Comparison of ENCODE assay signal across 28 cellular contexts in the genomic region with DNA sequence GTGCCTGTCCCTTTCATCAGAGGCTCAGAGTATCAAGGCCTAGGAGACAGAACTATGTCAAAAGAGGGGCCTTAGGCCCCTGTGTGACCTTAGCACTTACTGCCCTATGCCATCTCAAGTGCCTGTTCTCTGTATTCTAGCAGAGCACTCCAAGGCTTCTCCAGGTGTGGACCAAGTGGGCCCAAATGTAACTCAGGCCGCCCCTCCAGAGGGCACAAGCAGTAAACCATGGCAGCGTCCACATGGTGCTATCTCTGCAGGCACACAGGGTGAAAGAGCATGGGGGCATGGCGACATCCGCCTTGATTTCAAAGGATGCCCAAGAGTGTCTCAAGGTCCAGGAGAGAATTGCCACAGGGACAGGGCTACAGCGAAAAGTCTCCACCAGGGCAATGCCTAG.
"Had no signal": no experiment of that assay in that cellular context is flagged by ENCODE, and none has a peak within 500 bp of the region (broad histone marks: within the 10 kb centered on the region; RNA-seq: fewer than 3 reads in every experiment).

No MANE protein-coding gene starts in this region.

- H3K27ac ChIP-seq: ovary, parathyroid adenoma, psoas muscle, right lobe of liver, sigmoid colon, stomach, thoracic aorta, tibial artery, transverse colon, vagina had no signal

- H3K27ac Mint-ChIP-seq: naive thymus-derived CD4-positive, alpha-beta T cell; natural killer cell treated with Interleukin-12 subunit alpha and Interleukin-12 subunit beta and Interleukin-15 and Interleukin-18, amount 100 ng/mL, for 72 hours; nephron progenitor cell; progenitor cell of endocrine pancreas; stimulated activated effector memory CD8-positive, alpha-beta T cell treated with anti-CD3 and anti-CD28 coated beads, Interleukin-12 subunit alpha, Interleukin-12 subunit beta, amount 100 ng/mL, for 72 hours; stimulated activated naive B cell treated with anti-CD40 and anti-IgM and Interleukin-4, amounts not matched to agents 10 μg/mL and 1 μg/mL and 100 μg/mL, for 72 hours; stimulated activated naive CD8-positive, alpha-beta T cell treated with anti-CD3 and anti-CD28 coated beads, Interleukin-15, Interleukin-2, amounts not matched to agents 100 ng/mL and 50 ng/mL, for 24 hours; type B pancreatic cell had no signal

- H3K4me3 ChIP-seq: ovary, psoas muscle, right lobe of liver, sigmoid colon, stomach, thoracic aorta, tibial artery, transverse colon, vagina had no signal

- H3K27me3 Mint-ChIP-seq: natural killer cell treated with Interleukin-12 subunit alpha and Interleukin-12 subunit beta and Interleukin-15 and Interleukin-18, amount 100 ng/mL, for 72 hours; progenitor cell of endocrine pancreas; stimulated activated naive B cell treated with anti-CD40 and anti-IgM and Interleukin-4, amounts not matched to agents 10 μg/mL and 1 μg/mL and 100 μg/mL, for 72 hours; stimulated activated naive CD8-positive, alpha-beta T cell treated with anti-CD3 and anti-CD28 coated beads, Interleukin-15, Interleukin-2, amounts not matched to agents 100 ng/mL and 50 ng/mL, for 24 hours; type B pancreatic cell had no signal

- H3K4me1 ChIP-seq: parathyroid adenoma, psoas muscle, stomach, tibial artery, transverse colon, vagina had no signal

- H3K9me3 Mint-ChIP-seq: nephron progenitor cell, neural crest cell had no signal

- H3K27me3 ChIP-seq: ovary, right lobe of liver, sigmoid colon, stomach, tibial artery, transverse colon, vagina had no signal

- H3K4me1 Mint-ChIP-seq: naive thymus-derived CD4-positive, alpha-beta T cell; nephron progenitor cell; neural crest cell; stimulated activated effector memory CD8-positive, alpha-beta T cell treated with anti-CD3 and anti-CD28 coated beads, Interleukin-12 subunit alpha, Interleukin-12 subunit beta, amount 100 ng/mL, for 72 hours had no signal

- H3K9ac ChIP-seq: parathyroid adenoma had no signal

- H2AFZ ChIP-seq: parathyroid adenoma had no signal

- DNase-seq: naive thymus-derived CD4-positive, alpha-beta T cell; nephron progenitor cell; occipital lobe; ovary; posterior cingulate gyrus; psoas muscle; right cardiac atrium; right lobe of liver; sigmoid colon; small intestine; stimulated activated CD4-positive, alpha-beta T cell treated with anti-CD3 and anti-CD28 coated beads, Interleukin-15, amount 100 ng/mL, for 24 hours; stimulated activated CD4-positive, alpha-beta T cell treated with anti-CD3 and anti-CD28 coated beads, Interleukin-2, amount 100 ng/mL, for 24 hours; stimulated activated CD4-positive, alpha-beta T cell treated with anti-CD3 and anti-CD28 coated beads, Interleukin-2, amount 100 ng/mL, for 48 hours; stimulated activated CD4-positive, alpha-beta T cell treated with anti-CD3 and anti-CD28 coated beads, Interleukin-4, amount 100 ng/mL, for 24 hours; stimulated activated naive B cell treated with anti-CD40 and anti-IgM and Interleukin-4, amounts not matched to agents 10 μg/mL and 1 μg/mL and 100 μg/mL, for 72 hours; stimulated activated naive CD4-positive, alpha-beta T cell treated with Interleukin-2 at 50 U/mL for 16 hours; stomach; tibial artery; transverse colon had no signal

- H3K36me3 ChIP-seq: ovary, right lobe of liver, sigmoid colon, stomach, thoracic aorta, tibial artery, transverse colon, vagina had no signal

- H3K9me3 ChIP-seq: ovary, psoas muscle, right lobe of liver, sigmoid colon, thoracic aorta, tibial artery, transverse colon, vagina had no signal

- ATAC-seq: naive thymus-derived CD4-positive, alpha-beta T cell; psoas muscle; right cardiac atrium; right lobe of liver; stimulated activated effector memory CD8-positive, alpha-beta T cell treated with anti-CD3 and anti-CD28 coated beads, Interleukin-12 subunit alpha, Interleukin-12 subunit beta, amount 100 ng/mL, for 72 hours; stimulated activated naive B cell treated with anti-CD40 and anti-IgM and Interleukin-4, amounts not matched to agents 10 μg/mL and 1 μg/mL and 100 μg/mL, for 72 hours had no signal

- H3K36me3 Mint-ChIP-seq: naive thymus-derived CD4-positive, alpha-beta T cell; natural killer cell treated with Interleukin-12 subunit alpha and Interleukin-12 subunit beta and Interleukin-15 and Interleukin-18, amount 100 ng/mL, for 72 hours; stimulated activated effector memory CD8-positive, alpha-beta T cell treated with anti-CD3 and anti-CD28 coated beads, Interleukin-12 subunit alpha, Interleukin-12 subunit beta, amount 100 ng/mL, for 72 hours; stimulated activated naive B cell treated with anti-CD40 and anti-IgM and Interleukin-4, amounts not matched to agents 10 μg/mL and 1 μg/mL and 100 μg/mL, for 72 hours; type B pancreatic cell had no signal

- H3K4me3 Mint-ChIP-seq: naive thymus-derived CD4-positive, alpha-beta T cell; natural killer cell treated with Interleukin-12 subunit alpha and Interleukin-12 subunit beta and Interleukin-15 and Interleukin-18, amount 100 ng/mL, for 72 hours; nephron progenitor cell; neural crest cell; stimulated activated effector memory CD8-positive, alpha-beta T cell treated with anti-CD3 and anti-CD28 coated beads, Interleukin-12 subunit alpha, Interleukin-12 subunit beta, amount 100 ng/mL, for 72 hours; stimulated activated naive B cell treated with anti-CD40 and anti-IgM and Interleukin-4, amounts not matched to agents 10 μg/mL and 1 μg/mL and 100 μg/mL, for 72 hours; stimulated activated naive CD8-positive, alpha-beta T cell treated with anti-CD3 and anti-CD28 coated beads, Interleukin-15, Interleukin-2, amounts not matched to agents 100 ng/mL and 50 ng/mL, for 24 hours; type B pancreatic cell had no signal
